8 cellular contexts compared by ENCODE assay signal in the genomic region with DNA sequence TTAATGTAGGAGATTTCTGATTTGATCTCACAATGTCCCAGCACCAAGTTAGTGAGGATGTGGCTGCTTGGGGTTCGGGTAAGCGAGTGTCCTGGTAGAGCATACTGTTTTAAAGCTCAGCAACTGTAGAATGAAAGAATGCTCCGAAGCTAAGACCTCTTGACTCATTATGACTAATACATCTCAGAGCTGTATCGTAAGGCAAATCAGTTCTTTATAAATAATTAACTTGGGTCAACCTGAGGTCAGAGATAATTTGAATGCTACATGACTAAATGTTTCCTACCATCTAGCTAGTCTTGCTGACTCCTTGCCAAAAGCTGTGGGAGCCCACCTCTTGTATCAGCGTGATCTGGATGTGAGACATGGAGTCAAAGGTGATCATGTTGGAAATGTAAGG.
DNase-seq lines count a peak whose midpoint lies in the region; ATAC-seq and TF ChIP-seq lines count a peak whose summit lies in the region.

No MANE protein-coding gene starts in this region.

- DNase-seq in astrocyte of the spinal cord (ENCODE audit: low read depth, low spot score) (peak; percentile 88), renal cortical epithelial cell (ENCODE audit: low read depth) (peak; percentile 100), NCI-H524 (lab: John Stamatoyannopoulos, UW) (no peak), Peyer's patch (no peak), gastrocnemius medialis (no peak)

- TF ChIP-seq CTCF in astrocyte of the spinal cord (IDR thresholded peaks at IDR 0.05; ENCODE audit: low read depth, low read length): no peak
- TF ChIP-seq CTCF in Peyer's patch (IDR thresholded peaks at IDR 0.05): no peak
- no peak for TF ChIP-seq CTCF in gastrocnemius medialis (IDR thresholded peaks at IDR 0.05 in 4 of 5, conservative IDR thresholded peaks at IDR 0.05 in 1 of 5)

- ATAC-seq in GM18520 (IDR thresholded peaks at IDR 0.05; ENCODE audit: unreplicated experiment) (peak; percentile 78), HG03342 (IDR thresholded peaks at IDR 0.05; ENCODE audit: unreplicated experiment) (peak; percentile 74), GM21447 (IDR thresholded peaks at IDR 0.05; ENCODE audit: unreplicated experiment) (no peak), gastrocnemius medialis (no peak)

- H3K4me1 ChIP-seq in Peyer's patch (peaks cover 0 to 4% (median 0%) of the 10 kb centered on the region in 4 donors), gastrocnemius medialis (no peaks in the 10 kb centered on the region)

- H3K36me3 ChIP-seq in Peyer's patch: no peaks in the 10 kb centered on the region
- no peaks in the 10 kb centered on the region for H3K36me3 ChIP-seq in gastrocnemius medialis

- in situ Hi-C loops in astrocyte of the spinal cord (cut with HindIII; ENCODE audit: low sequenced_read_pairs): no loop called here
- in situ Hi-C loops in gastrocnemius medialis (cut with MboI; ENCODE audit: low sequenced_read_pairs in 4 of 4): no loop called here

- peaks cover 0 to 5% (median 0%) of the 10 kb centered on the region in 4 donors for H3K9me3 ChIP-seq in Peyer's patch
- no peaks in the 10 kb centered on the region for H3K9me3 ChIP-seq in gastrocnemius medialis

- H3K27me3 ChIP-seq in Peyer's patch (no peaks in the 10 kb centered on the region), gastrocnemius medialis (no peaks in the 10 kb centered on the region)

- intact Hi-C loops in gastrocnemius medialis (cut with DNase I; ENCODE audit: low total_unique reads): no loop called here

- no peak overlapping the region for H3K27ac ChIP-seq in Peyer's patch
- no peak overlapping the region for H3K27ac ChIP-seq in gastrocnemius medialis

- no peak overlapping the region for H3K4me3 ChIP-seq in astrocyte of the spinal cord (ENCODE audit: low read depth, low read length)
- no peak overlapping the region for H3K4me3 ChIP-seq in Peyer's patch
- H3K4me3 ChIP-seq in gastrocnemius medialis: no peak overlapping the region

- TF ChIP-seq POLR2A in Peyer's patch (IDR thresholded peaks at IDR 0.05) (no peak), gastrocnemius medialis (IDR thresholded peaks at IDR 0.05) (no peak)

Comparison
In these comparisons a context has a peak if more than half of its experiments do, and no peak if none do; other contexts are left out.
1. ATAC-seq: peak in GM18520 (single experiment) and HG03342 (single experiment); none in GM21447 (single experiment) and gastrocnemius medialis (0 of 2).
2. DNase-seq: peak in astrocyte of the spinal cord (single experiment) and renal cortical epithelial cell (single experiment); none in NCI-H524 (0 of 2), Peyer's patch (0 of 3) and gastrocnemius medialis (0 of 2).